In the genomic region with DNA sequence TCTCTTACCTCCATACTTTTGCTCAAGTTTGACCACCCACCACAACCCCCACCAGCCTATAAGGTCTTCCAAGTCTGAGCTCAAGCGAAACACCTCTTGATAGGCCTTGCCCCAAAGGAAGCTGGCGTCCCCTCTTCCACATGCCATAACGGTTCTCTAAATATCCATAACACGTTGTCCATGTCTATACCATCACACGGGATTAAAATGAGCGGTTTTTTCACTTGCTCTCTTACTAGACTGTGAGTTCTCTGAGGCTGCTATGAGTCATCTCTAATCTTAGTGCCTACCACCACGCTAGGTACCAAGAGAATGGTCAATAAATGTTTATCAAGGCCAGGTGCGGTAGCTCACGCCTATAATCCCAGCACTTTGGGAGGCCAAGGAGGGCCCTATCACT, we compare ENCODE assay signal across 2 cellular contexts.
A peak's percentile ranks its signal among the peaks of the same experiment; 100 is the strongest.
TF ChIP-seq lines count a peak whose summit lies in the region.

No MANE protein-coding gene starts in this region.

TF ChIP-seq in HEK293, 187 proteins besides CTCF, POLR2A, EP300 and RAD21:
- TF ChIP-seq, protein P1, sequence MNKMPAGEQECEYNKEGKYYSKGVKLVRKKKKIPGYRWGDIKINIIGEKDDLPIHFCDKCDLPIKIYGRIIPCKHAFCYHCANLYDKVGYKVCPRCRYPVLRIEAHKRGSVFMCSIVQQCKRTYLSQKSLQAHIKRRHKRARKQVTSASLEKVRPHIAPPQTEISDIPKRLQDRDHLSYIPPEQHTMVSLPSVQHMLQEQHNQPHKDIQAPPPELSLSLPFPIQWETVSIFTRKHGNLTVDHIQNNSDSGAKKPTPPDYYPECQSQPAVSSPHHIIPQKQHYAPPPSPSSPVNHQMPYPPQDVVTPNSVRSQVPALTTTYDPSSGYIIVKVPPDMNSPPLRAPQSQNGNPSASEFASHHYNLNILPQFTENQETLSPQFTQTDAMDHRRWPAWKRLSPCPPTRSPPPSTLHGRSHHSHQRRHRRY (tag by site-specific recombination; IDR thresholded peaks at IDR 0.05), result no peak
- peak; percentile 87 for TF ChIP-seq ZNF600 (tag by site-specific recombination; IDR thresholded peaks at IDR 0.05)

TF ChIP-seq in K562, 482 proteins besides CTCF, POLR2A, EP300 and RAD21:
- TF ChIP-seq, protein P2, sequence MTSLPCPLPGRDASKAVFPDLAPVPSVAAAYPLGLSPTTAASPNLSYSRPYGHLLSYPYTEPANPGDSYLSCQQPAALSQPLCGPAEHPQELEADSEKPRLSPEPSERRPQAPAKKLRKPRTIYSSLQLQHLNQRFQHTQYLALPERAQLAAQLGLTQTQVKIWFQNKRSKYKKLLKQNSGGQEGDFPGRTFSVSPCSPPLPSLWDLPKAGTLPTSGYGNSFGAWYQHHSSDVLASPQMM (CRISPR knock-in tag; IDR thresholded peaks at IDR 0.05), result no peak
- TF ChIP-seq FOXA3 (CRISPR knock-in tag; conservative IDR thresholded peaks at IDR 0.05 in 1 of 2, IDR thresholded peaks at IDR 0.05 in 1 of 2) (no peak), ZSCAN29 (IDR thresholded peaks at IDR 0.05) (peak; percentile 87), FOSL1 (tag; conservative IDR thresholded peaks at IDR 0.05) (peak; percentile 64), POLR2H (tag; IDR thresholded peaks at IDR 0.05; ENCODE audit: low read depth) (no peak), CBFA2T3 (IDR thresholded peaks at IDR 0.05) (0 out of 2 replicates have a peak, but pooled peaks have one; percentile 5)
- TF ChIP-seq, protein P3, sequence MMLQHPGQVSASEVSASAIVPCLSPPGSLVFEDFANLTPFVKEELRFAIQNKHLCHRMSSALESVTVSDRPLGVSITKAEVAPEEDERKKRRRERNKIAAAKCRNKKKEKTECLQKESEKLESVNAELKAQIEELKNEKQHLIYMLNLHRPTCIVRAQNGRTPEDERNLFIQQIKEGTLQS (IDR thresholded peaks at IDR 0.05), result peak; percentile 54
- TF ChIP-seq, protein P3 (CRISPR knock-in tag; conservative IDR thresholded peaks at IDR 0.05), result no peak
